ENCODE assay signal across 15 cellular contexts in genomic region chr1:16392740-16393139, GRCh38. TPM values are rescaled to one million over a fixed set of nuclear protein-coding genes. Genes with fewer than 3 reads are reported as not detected.
DNase-seq lines count a peak whose midpoint lies in the region; ATAC-seq and TF ChIP-seq lines count a peak whose summit lies in the region.
"Had no signal": no experiment of that assay in that cellular context is flagged by ENCODE, and none has a peak within 500 bp of the region (broad histone marks: within the 10 kb centered on the region; RNA-seq: fewer than 3 reads in every experiment).

No MANE protein-coding gene starts in this region.

- H3K27me3 Mint-ChIP-seq in activated T-cell treated with anti-CD3 and anti-CD28 coated beads, Interleukin-2, amount 50 U/mL, for 72 hours (ENCODE audit: low read depth), result no peaks in the 10 kb centered on the region
- H3K27me3 Mint-ChIP-seq in activated T-cell treated with anti-CD3 and anti-CD28 coated beads, Interleukin-2, amount 50 U/mL, for 4 hours (ENCODE audit: low read depth), result no peaks in the 10 kb centered on the region
- H3K27me3 Mint-ChIP-seq in activated CD8-positive, alpha-beta T cell treated with anti-CD3 and anti-CD28 coated beads, Interleukin-2, amount 10 ng/mL, durations not matched to agents 7 days and 5 days (ENCODE audit: low read depth), result no peaks in the 10 kb centered on the region

- H3K4me3 Mint-ChIP-seq in activated T-cell treated with anti-CD3 and anti-CD28 coated beads, Interleukin-2, amount 50 U/mL, for 72 hours, result peak overlapping the region in 1 of 2 donors; percentile 46
- no peak overlapping the region for H3K4me3 Mint-ChIP-seq in activated T-cell treated with anti-CD3 and anti-CD28 coated beads, Interleukin-2, amount 50 U/mL, for 4 hours
- H3K4me3 Mint-ChIP-seq in activated CD8-positive, alpha-beta T cell treated with anti-CD3 and anti-CD28 coated beads, Interleukin-2, amount 10 ng/mL, durations not matched to agents 7 days and 5 days, result no peak overlapping the region

- peak overlapping the region; percentile 97 for H3K27ac Mint-ChIP-seq in activated T-cell treated with anti-CD3 and anti-CD28 coated beads, Interleukin-2, amount 50 U/mL, for 72 hours
- H3K27ac Mint-ChIP-seq in activated CD8-positive, alpha-beta T cell treated with anti-CD3 and anti-CD28 coated beads, Interleukin-2, amount 10 ng/mL, durations not matched to agents 7 days and 5 days, result peak overlapping the region; percentile 82

- H3K4me3 ChIP-seq in fibroblast of mammary gland (ENCODE audit: control insufficient read depth, low read depth, low read length) (no peak overlapping the region), gastrocnemius medialis (no peak overlapping the region)
- H3K4me3 ChIP-seq: ovary, vagina had no signal

- peak overlapping the region in 3 of 4 donors; percentile 19 to 61 (median 29) for H3K27ac ChIP-seq in gastrocnemius medialis
- H3K27ac ChIP-seq: ovary, vagina had no signal

- peaks cover 0 to 32% of the 10 kb centered on the region in 2 donors for H3K36me3 ChIP-seq in gastrocnemius medialis
- H3K36me3 ChIP-seq: ovary had no signal

- peaks cover 52% of the 10 kb centered on the region for H3K4me1 Mint-ChIP-seq in activated T-cell treated with anti-CD3 and anti-CD28 coated beads, Interleukin-2, amount 50 U/mL, for 72 hours (ENCODE audit: low read depth)
- H3K4me1 Mint-ChIP-seq in activated T-cell treated with anti-CD3 and anti-CD28 coated beads, Interleukin-2, amount 50 U/mL, for 4 hours (ENCODE audit: low read depth), result peaks cover 38% of the 10 kb centered on the region
- peaks cover 57% of the 10 kb centered on the region for H3K4me1 Mint-ChIP-seq in activated CD8-positive, alpha-beta T cell treated with anti-CD3 and anti-CD28 coated beads, Interleukin-2, amount 10 ng/mL, durations not matched to agents 7 days and 5 days (ENCODE audit: low read depth)

- POLR2A ChIA-PET in activated CD8-positive, alpha-beta T cell treated with anti-CD3 and anti-CD28 coated beads, Interleukin-2, amount 10 ng/mL, durations not matched to agents 7 days and 5 days (lab: Charles Lee), result no interaction called here

- no peak for TF ChIP-seq POLR2A in gastrocnemius medialis (IDR thresholded peaks at IDR 0.05)

- H3K9me3 Mint-ChIP-seq in activated T-cell treated with anti-CD3 and anti-CD28 coated beads, Interleukin-2, amount 50 U/mL, for 72 hours, result no peaks in the 10 kb centered on the region
- H3K9me3 Mint-ChIP-seq in activated T-cell treated with anti-CD3 and anti-CD28 coated beads, Interleukin-2, amount 50 U/mL, for 4 hours, result no peaks in the 10 kb centered on the region
- H3K9me3 Mint-ChIP-seq in activated CD8-positive, alpha-beta T cell treated with anti-CD3 and anti-CD28 coated beads, Interleukin-2, amount 10 ng/mL, durations not matched to agents 7 days and 5 days (ENCODE audit: insufficient read depth), result no peaks in the 10 kb centered on the region

- no peak for TF ChIP-seq CTCF in fibroblast of mammary gland (conservative IDR thresholded peaks at IDR 0.05; ENCODE audit: control insufficient read depth, insufficient read depth, low read depth, low read length)
- no peak for TF ChIP-seq CTCF in gastrocnemius medialis (IDR thresholded peaks at IDR 0.05 in 4 of 5, conservative IDR thresholded peaks at IDR 0.05 in 1 of 5)

- no peak for ATAC-seq in activated T-cell treated with anti-CD3 and anti-CD28 coated beads, Interleukin-2, amount 50 U/mL, for 72 hours (replicated peaks in 1 of 2)
- ATAC-seq in activated T-cell treated with anti-CD3 and anti-CD28 coated beads, Interleukin-2, amount 50 U/mL, for 4 hours, result no peak
- ATAC-seq in activated CD8-positive, alpha-beta T cell treated with anti-CD3 and anti-CD28 coated beads, Interleukin-2, amount 10 ng/mL, durations not matched to agents 7 days and 5 days, result no peak
- ATAC-seq in gastrocnemius medialis, result no peak
- no peak for ATAC-seq in GM19324 (IDR thresholded peaks at IDR 0.05; ENCODE audit: low FRiP score, unreplicated experiment)
- ATAC-seq in GM18520 (IDR thresholded peaks at IDR 0.05; ENCODE audit: unreplicated experiment), result no peak
- ATAC-seq in HG03378 (IDR thresholded peaks at IDR 0.05; ENCODE audit: unreplicated experiment), result no peak

- peaks cover 66 to 67% of the 10 kb centered on the region in 2 donors for H3K4me1 ChIP-seq in gastrocnemius medialis

- CTCF ChIA-PET in activated CD8-positive, alpha-beta T cell treated with anti-CD3 and anti-CD28 coated beads, Interleukin-2, amount 10 ng/mL, durations not matched to agents 7 days and 5 days (lab: Charles Lee), result interaction anchor here (1.6 to 3.8 kb wide), 2 partner anchors 28 to 48 kb away, joined by 6 to 18 read pairs; partner anchors contain the start of gene NECAP2

- intact Hi-C loops in gastrocnemius medialis (cut with DNase I; ENCODE audit: low total_unique reads), result loop anchor here (5.0 kb wide), 1 partner anchor 50 kb away; the partner anchor contains the start of gene NECAP2

- no peak for DNase-seq in activated T-cell treated with anti-CD3 and anti-CD28 coated beads, Interleukin-2, amount 50 U/mL, for 72 hours
- DNase-seq in activated T-cell treated with anti-CD3 and anti-CD28 coated beads, Interleukin-2, amount 50 U/mL, for 4 hours, result no peak
- DNase-seq in activated CD8-positive, alpha-beta T cell treated with anti-CD3 and anti-CD28 coated beads, Interleukin-2, amount 10 ng/mL, durations not matched to agents 7 days and 5 days, result no peak
- DNase-seq in fibroblast of mammary gland (ENCODE audit: low read depth) (peak; percentile 60), gastrocnemius medialis (no peak)
- DNase-seq: activated CD8-positive, alpha-beta memory T cell treated with anti-CD3 and anti-CD28 coated beads, Interleukin-2, amount 50 U/mL, for 4 hours; NCI-H1694 treated with DMSO at 0.1 percent for 48 hours; NCI-H774; ovary had no signal

- H3K36me3 Mint-ChIP-seq in activated T-cell treated with anti-CD3 and anti-CD28 coated beads, Interleukin-2, amount 50 U/mL, for 72 hours (ENCODE audit: insufficient read depth in 2 of 2), result peaks cover 3 to 14% of the 10 kb centered on the region in 2 donors
- peaks cover 36% of the 10 kb centered on the region for H3K36me3 Mint-ChIP-seq in activated T-cell treated with anti-CD3 and anti-CD28 coated beads, Interleukin-2, amount 50 U/mL, for 4 hours (ENCODE audit: insufficient read depth)
- peaks cover 56% of the 10 kb centered on the region for H3K36me3 Mint-ChIP-seq in activated CD8-positive, alpha-beta T cell treated with anti-CD3 and anti-CD28 coated beads, Interleukin-2, amount 10 ng/mL, durations not matched to agents 7 days and 5 days (ENCODE audit: low read depth)

- no peaks in the 10 kb centered on the region for H3K27me3 ChIP-seq in gastrocnemius medialis
- H3K27me3 ChIP-seq: ovary, vagina had no signal

- in situ Hi-C loops in gastrocnemius medialis (cut with MboI; ENCODE audit: low sequenced_read_pairs in 4 of 4), result no loop called here

- no peaks in the 10 kb centered on the region for H3K9me3 ChIP-seq in gastrocnemius medialis
- H3K9me3 ChIP-seq: ovary, vagina had no signal

RNA-seq across cellular contexts. Expression of gene SZRD1, which starts 25.7 kb away (rescaled TPM):
- total RNA-seq in activated T-cell treated with anti-CD3 and anti-CD28 coated beads, Interleukin-2, amount 50 U/mL, for 72 hours, result 100 to 1,000 TPM; 145 to 151 TPM
- 100 to 1,000 TPM; 194 to 215 (median 212) TPM for total RNA-seq in activated T-cell treated with anti-CD3 and anti-CD28 coated beads, Interleukin-2, amount 50 U/mL, for 4 hours
- 100 to 1,000 TPM; 171 to 176 TPM for total RNA-seq in activated CD8-positive, alpha-beta T cell treated with anti-CD3 and anti-CD28 coated beads, Interleukin-2, amount 10 ng/mL, durations not matched to agents 7 days and 5 days
- 100 to 1,000 TPM in 1 of 4 donors, 10 to 100 TPM in 3; 44.1 to 102 (median 83.1) TPM for total RNA-seq in gastrocnemius medialis

RNA-seq across cellular contexts. Expression of gene FBXO42, which starts 40.5 kb away (rescaled TPM):
- 10 to 100 TPM; 18.2 to 23.7 TPM for total RNA-seq in activated T-cell treated with anti-CD3 and anti-CD28 coated beads, Interleukin-2, amount 50 U/mL, for 72 hours
- 10 to 100 TPM; 12.4 to 14.3 (median 13.4) TPM for total RNA-seq in activated T-cell treated with anti-CD3 and anti-CD28 coated beads, Interleukin-2, amount 50 U/mL, for 4 hours
- 10 to 100 TPM; 19.7 to 23.4 TPM for total RNA-seq in activated CD8-positive, alpha-beta T cell treated with anti-CD3 and anti-CD28 coated beads, Interleukin-2, amount 10 ng/mL, durations not matched to agents 7 days and 5 days
- total RNA-seq in gastrocnemius medialis, result 10 to 100 TPM; 23.1 to 32.4 (median 27.2) TPM

RNA-seq across cellular contexts. Expression of gene SPATA21, which starts 44.5 kb away (rescaled TPM):
- not detected for total RNA-seq in activated T-cell treated with anti-CD3 and anti-CD28 coated beads, Interleukin-2, amount 50 U/mL, for 72 hours
- not detected for total RNA-seq in activated T-cell treated with anti-CD3 and anti-CD28 coated beads, Interleukin-2, amount 50 U/mL, for 4 hours
- total RNA-seq in activated CD8-positive, alpha-beta T cell treated with anti-CD3 and anti-CD28 coated beads, Interleukin-2, amount 10 ng/mL, durations not matched to agents 7 days and 5 days, result not detected
- not detected for total RNA-seq in gastrocnemius medialis
- total RNA-seq: LHCN-M2, lower leg skin, ovary, vagina had no signal

RNA-seq across cellular contexts. Expression of gene NECAP2, which starts 47.8 kb away (rescaled TPM):
- total RNA-seq in activated T-cell treated with anti-CD3 and anti-CD28 coated beads, Interleukin-2, amount 50 U/mL, for 72 hours, result 10 to 100 TPM; 80.4 to 84.5 TPM
- 10 to 100 TPM; 63.5 to 71.6 (median 64.8) TPM for total RNA-seq in activated T-cell treated with anti-CD3 and anti-CD28 coated beads, Interleukin-2, amount 50 U/mL, for 4 hours
- 10 to 100 TPM; 93.8 to 94.3 TPM for total RNA-seq in activated CD8-positive, alpha-beta T cell treated with anti-CD3 and anti-CD28 coated beads, Interleukin-2, amount 10 ng/mL, durations not matched to agents 7 days and 5 days
- total RNA-seq in gastrocnemius medialis, result 10 to 100 TPM in 2 of 4 donors, 1 to 10 TPM in 2; 8.9 to 12.6 (median 10.4) TPM
